Comparison of ENCODE assay signal across 9 cellular contexts in the genomic region with DNA sequence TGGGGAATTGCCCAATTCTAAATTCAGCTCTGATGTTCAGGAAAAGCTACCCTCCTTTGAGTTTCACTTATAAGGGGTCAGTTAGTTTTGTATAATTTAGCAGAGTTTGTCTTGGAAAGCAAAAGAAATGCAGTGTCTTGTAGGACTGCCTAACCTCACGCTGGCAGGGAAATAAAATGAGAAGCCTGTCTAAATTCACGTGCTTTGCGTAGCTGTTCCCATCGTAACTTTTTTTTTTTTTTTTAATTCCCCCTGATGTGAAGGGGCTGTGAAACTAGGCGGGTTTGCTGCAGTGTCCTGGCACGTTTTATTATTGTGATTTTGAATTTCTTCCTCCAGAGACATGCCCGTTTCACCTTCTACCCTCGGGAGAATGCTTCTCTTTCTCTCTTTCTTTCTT. TPM values are rescaled to one million over a fixed set of nuclear protein-coding genes. Genes with fewer than 3 reads are reported as not detected.
A peak's percentile ranks its signal among the peaks of the same experiment; 100 is the strongest.
DNase-seq lines count a peak whose midpoint lies in the region; ATAC-seq, FAIRE-seq and TF ChIP-seq lines count a peak whose summit lies in the region.
"Had no signal": no experiment of that assay in that cellular context is flagged by ENCODE, and none has a peak within 500 bp of the region (broad histone marks: within the 10 kb centered on the region; RNA-seq: fewer than 3 reads in every experiment).

No MANE protein-coding gene starts in this region.

- H3K4me3 Mint-ChIP-seq in T-helper 17 cell: no peak overlapping the region

- H3K9me1 ChIP-seq in K562 (ENCODE audit: control insufficient read depth, insufficient read depth, low read length): no peaks in the 10 kb centered on the region

- H3K27me3 ChIP-seq in K562 (ENCODE audit: control insufficient read depth in 2 of 2, insufficient read depth in 2 of 2, low read length in 2 of 2) (no peaks in the 10 kb centered on the region), smooth muscle cell (ENCODE audit: low read depth) (no peaks in the 10 kb centered on the region)

- WGBS in K562 (ENCODE audit: insufficient coverage, low coverage, missing lambda C conversion rate): 33% methylated on average over 8 of the region's 8 CpGs
- WGBS in smooth muscle cell (ENCODE audit: low lambda C conversion rate): 0% methylated on average over 8 of the region's 8 CpGs

- H3K36me3 ChIP-seq in K562 (ENCODE audit: control insufficient read depth, insufficient read depth, low read length) (peaks cover 14% of the 10 kb centered on the region; the same call in 2 of the 3 replicates), kidney (ENCODE audit: control insufficient read depth in 1 of 2, insufficient read depth in 2 of 2, low read length in 2 of 2) (no peaks in the 10 kb centered on the region), smooth muscle cell (ENCODE audit: low read depth) (no peaks in the 10 kb centered on the region)

- BruUV-seq in K562 (replicated peaks; lab: Mats Ljungman, UMichigan): no TSS peak

- H2AFZ ChIP-seq in K562 (ENCODE audit: low read depth, low read length): peak overlapping the region; percentile 7
- H2AFZ ChIP-seq in smooth muscle cell (ENCODE audit: low read depth): peak overlapping the region; percentile 22

- CTCF ChIA-PET in K562 (lab: Yijun Ruan, JAX; ENCODE audit: low intra/inter-chr PET ratio): no interaction called here

- H3K4me2 ChIP-seq in K562 (ENCODE audit: insufficient read depth, low read length) (peak overlapping the region; percentile 56), smooth muscle cell (peak overlapping the region; percentile 96)

- no peak for FAIRE-seq in K562 (lab: Jason Lieb, UNC)
- FAIRE-seq in kidney (lab: Jason Lieb, UNC): no peak
- no peak for FAIRE-seq in D721Med (lab: Jason Lieb, UNC)
- FAIRE-seq: endometrium had no signal

- H3K9ac ChIP-seq in K562 (ENCODE audit: insufficient read depth in 1 of 2, low read depth in 2 of 2, low read length in 2 of 2): peak overlapping the region in 1 of 2 experiments; percentile 70; a peak in 3 of 4 replicates
- peak overlapping the region; percentile 57 to 68 for H3K9ac ChIP-seq in kidney (ENCODE audit: low read length in 2 of 2)
- H3K9ac ChIP-seq in smooth muscle cell (ENCODE audit: low read depth): peak overlapping the region; percentile 84

- intact Hi-C loops in K562 (cut with micrococcal nuclease) (loop anchor here (5.0 to 10.0 kb wide), 2 partner anchors 45 to 1038 kb away; no protein-coding TSS in a partner anchor), kidney (cut with DNase I) (no loop called here)

- H3K4me1 Mint-ChIP-seq in T-helper 17 cell: peaks cover 22% of the 10 kb centered on the region

- H3K9me3 ChIP-seq in K562 (replicated peaks; ENCODE audit: control insufficient read depth, insufficient read depth, low read depth, low read length) (no peaks in the 10 kb centered on the region), kidney (ENCODE audit: control insufficient read depth in 1 of 2, low read length in 2 of 2) (no peaks in the 10 kb centered on the region), smooth muscle cell (replicated peaks; ENCODE audit: low read depth) (no peaks in the 10 kb centered on the region), T-helper 17 cell (ENCODE audit: control insufficient read depth, low read length, poor library complexity, severe bottlenecking) (peaks cover 3% of the 10 kb centered on the region)

- H3K4me1 ChIP-seq in K562 (replicated peaks in 1 of 2; ENCODE audit: control insufficient read depth in 2 of 2, insufficient read depth in 2 of 2, low read length in 2 of 2) (peaks cover 0 to 27% of the 10 kb centered on the region in 2 experiments; a peak in 3 of 5 replicates), kidney (ENCODE audit: control insufficient read depth in 1 of 2, insufficient read depth in 1 of 2, low read depth in 1 of 2, low read length in 2 of 2) (peaks cover 0 to 4% of the 10 kb centered on the region in 2 donors), smooth muscle cell (ENCODE audit: low read depth) (peaks cover 53% of the 10 kb centered on the region)

- TF ChIP-seq POLR2A in K562 (conservative IDR thresholded peaks at IDR 0.05): no peak

- H3F3A ChIP-seq in smooth muscle cell (ENCODE audit: low read depth): peaks cover under 1% of the 10 kb centered on the region

- no peak overlapping the region for H3K27ac Mint-ChIP-seq in T-helper 17 cell

- POLR2A ChIA-PET in K562 (lab: Yijun Ruan, JAX): interaction anchor here (1.0 to 1.6 kb wide), 2 partner anchors 26 to 28 kb away, joined by 3 to 4 read pairs; no protein-coding TSS in a partner anchor

- no peaks in the 10 kb centered on the region for H4K20me1 ChIP-seq in K562 (replicated peaks; ENCODE audit: control insufficient read depth, insufficient read depth, low read length)
- H4K20me1 ChIP-seq in smooth muscle cell (ENCODE audit: low read depth): no peaks in the 10 kb centered on the region

- no peak for TF ChIP-seq RAD21 in K562 (CRISPR knock-in tag; conservative IDR thresholded peaks at IDR 0.05 in 1 of 2, IDR thresholded peaks at IDR 0.05 in 1 of 2)

- peaks cover 75% of the 10 kb centered on the region for H3K27me3 Mint-ChIP-seq in T-helper 17 cell

- in situ Hi-C loops in K562 (cut with MboI): no loop called here

- no peak for TF ChIP-seq EP300 in K562 (IDR thresholded peaks at IDR 0.05; ENCODE audit: low read length)

- H3K36me3 Mint-ChIP-seq in T-helper 17 cell (ENCODE audit: low read depth): peaks cover 5% of the 10 kb centered on the region

- H3K27ac ChIP-seq in K562 (ENCODE audit: extremely low read depth, low read depth, low read length) (no peak overlapping the region), kidney (ENCODE audit: low read depth in 2 of 2, low read length in 2 of 2) (peak overlapping the region in 1 of 2 donors; percentile 43), smooth muscle cell (ENCODE audit: low read depth) (peak overlapping the region; percentile 82)

- no peak for TF ChIP-seq CTCF in HFF-Myc (IDR thresholded peaks at IDR 0.05; ENCODE audit: low read depth, low read length, missing control alignments)
- TF ChIP-seq CTCF in K562 (IDR thresholded peaks at IDR 0.05 in 2 of 3, conservative IDR thresholded peaks at IDR 0.05 in 1 of 3; ENCODE audit: insufficient read depth in 2 of 3, low read depth in 1 of 3, low read length in 3 of 3): no peak
- no peak for TF ChIP-seq CTCF in kidney (IDR thresholded peaks at IDR 0.05; ENCODE audit: borderline replicate concordance, extremely low read depth, insufficient read depth)
- no peak for TF ChIP-seq CTCF in smooth muscle cell (IDR thresholded peaks at IDR 0.05; ENCODE audit: borderline replicate concordance, insufficient read depth, poor library complexity, severe bottlenecking)
- TF ChIP-seq CTCF in D721Med (IDR thresholded peaks at IDR 0.05; ENCODE audit: insufficient read depth, missing control alignments): no peak

- H3K4me3 ChIP-seq in HFF-Myc (replicated peaks; ENCODE audit: low read depth, low read length) (peak overlapping the region; percentile 83), K562 (peak overlapping the region; percentile 50; the same call in 1 of the 2 replicates), kidney (ENCODE audit: low read length in 2 of 2) (peak overlapping the region; percentile 93 to 97), smooth muscle cell (peak overlapping the region; percentile 77)

- ATAC-seq in K562: no peak
- ATAC-seq in T-helper 17 cell: no peak

- H3K79me2 ChIP-seq in K562 (ENCODE audit: control insufficient read depth, insufficient read depth, low read length) (peaks cover 16% of the 10 kb centered on the region; the same call in 2 of the 3 replicates), smooth muscle cell (ENCODE audit: low read depth) (peaks cover 68% of the 10 kb centered on the region)

- no peak for DNase-seq in HFF-Myc (ENCODE audit: extremely low read depth, low read depth)
- no peak for DNase-seq in K562 (ENCODE audit: extremely low read depth in 1 of 4, low spot score in 3 of 4)
- DNase-seq in kidney: no peak
- no peak for DNase-seq in smooth muscle cell (lab: John Stamatoyannopoulos, UW; ENCODE audit: unreplicated experiment)
- no peak for DNase-seq in NCI-H187 treated with DMSO at 0.1 percent for 48 hours (lab: John Stamatoyannopoulos, UW)
- no peak for DNase-seq in D721Med (ENCODE audit: insufficient read length, low spot score)
- DNase-seq in islet precursor cell: no peak
- DNase-seq in T-helper 17 cell: no peak

TF ChIP-seq in K562, 482 proteins besides CTCF, POLR2A, EP300 and RAD21 (continues in another document):
- TF ChIP-seq ZNF197 (CRISPR knock-in tag; IDR thresholded peaks at IDR 0.05; ENCODE audit: low read depth): no peak

RNA-seq across cellular contexts. Expression of a gene that starts 2.1 kb away (rescaled TPM):
- 13.6 and 52.6 TPM in 2 replicates for total RNA-seq in K562 (2011; cell fraction: chromatin; rRNA removed; ENCODE audit: low replicate concordance)
- total RNA-seq in K562 (2011; cell fraction: nucleolus; rRNA removed): 11.7 and 15.3 TPM in 2 replicates
- total RNA-seq in K562 (2011; cell fraction: nucleoplasm; rRNA removed): 23.2 and 31.9 TPM in 2 replicates
- 5.6 and 7.1 TPM in 2 replicates for total RNA-seq in K562 (2014; rRNA removed)
- 5.9 and 8.0 TPM in 2 replicates for total RNA-seq in K562 (2014; rRNA removed; fragmentation: Illumina TruSeq; extraction: Trizol)
- 7.1 and 7.5 TPM in 2 replicates for total RNA-seq in K562 (2015; rRNA removed; fragmentation: Illumina TruSeq; extraction: Trizol)
- total RNA-seq in K562 (2021): 8.7 and 9.0 TPM in 2 replicates
- polyA plus RNA-seq in K562 (2011; rRNA removed): 4.7 and 6.7 TPM in 2 replicates
- polyA plus RNA-seq in K562 (2011; cell fraction: cytosol; rRNA removed): 3.0 and 4.7 TPM in 2 replicates
- 13.1 and 17.8 TPM in 2 replicates for polyA plus RNA-seq in K562 (2011; cell fraction: nucleus; rRNA removed)
- polyA plus RNA-seq in K562 (2012): 4.0 and 4.8 TPM in 2 replicates
- polyA plus RNA-seq in K562 (2014; fragmentation: Illumina TruSeq; extraction: Trizol): 3.5 and 3.9 TPM in 2 replicates
- polyA plus RNA-seq in K562 (2014; fragmentation: Nextera tagmentation; extraction: Ambion mirVana): 1 to 10 TPM; 2.3 to 6.7 TPM
- polyA plus RNA-seq in K562 (2014; rRNA removed): 4.7 and 8.1 TPM in 2 replicates
- polyA minus RNA-seq in K562 (2011; rRNA and poly(A)+ RNA removed): 18.2 and 28.5 TPM in 2 replicates
- polyA minus RNA-seq in K562 (2011; cell fraction: cytosol; rRNA and poly(A)+ RNA removed): 4.7 and 5.2 TPM in 2 replicates
- polyA minus RNA-seq in K562 (2011; cell fraction: nucleus; rRNA and poly(A)+ RNA removed): 19.8 and 25.3 TPM in 2 replicates
- total RNA-seq in kidney: 36.7 TPM
- polyA plus RNA-seq in kidney (ENCODE audit: insufficient read depth, low read depth, low replicate concordance): 7.3 TPM
- 14.6 and 15.6 TPM in 2 replicates for total RNA-seq in smooth muscle cell
- polyA plus RNA-seq in smooth muscle cell: 15.8 and 18.1 TPM in 2 replicates
- total RNA-seq in T-helper 17 cell: 10 to 100 TPM in 1 of 2 donors, under 1 TPM in 1; 0.80 to 13.4 TPM
